17 cellular contexts compared by ENCODE assay signal in the genomic region with DNA sequence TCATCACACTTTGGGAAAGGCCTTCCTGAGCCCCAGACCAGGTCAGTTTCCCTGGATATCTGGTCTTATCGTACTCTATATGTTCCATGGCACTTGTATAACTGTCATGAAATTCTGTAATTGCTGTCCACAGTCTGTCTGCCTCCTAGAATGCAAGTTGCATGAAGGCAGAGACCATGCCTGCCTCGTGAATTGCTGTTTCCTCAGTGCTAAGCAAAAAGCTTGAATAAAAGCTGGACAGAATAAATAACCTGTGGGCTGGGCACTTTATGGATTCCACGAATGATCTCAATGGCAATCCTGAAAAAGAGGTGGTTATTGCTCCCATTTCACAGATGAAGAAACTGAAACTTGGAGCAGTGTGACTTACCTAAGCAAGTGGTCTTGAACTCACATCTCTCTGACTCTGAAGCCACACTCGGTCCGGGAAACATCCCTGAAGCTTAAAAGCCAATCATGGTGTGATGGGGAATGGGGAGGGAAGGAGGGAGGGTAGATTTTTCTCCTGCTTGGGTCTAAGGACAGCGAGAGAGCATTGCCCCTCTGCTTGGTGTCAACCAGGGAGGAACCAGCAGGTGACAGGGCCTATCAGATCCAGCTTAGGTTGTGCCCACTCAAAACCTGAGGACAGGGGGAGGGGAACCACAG. TPM values are rescaled to one million over a fixed set of nuclear protein-coding genes. Genes with fewer than 3 reads are reported as not detected.
DNase-seq lines count a peak whose midpoint lies in the region; ATAC-seq and TF ChIP-seq lines count a peak whose summit lies in the region.
"Had no signal": no experiment of that assay in that cellular context is flagged by ENCODE, and none has a peak within 500 bp of the region (broad histone marks: within the 10 kb centered on the region; RNA-seq: fewer than 3 reads in every experiment).

No MANE protein-coding gene starts in this region.

- peaks cover 95% of the 10 kb centered on the region for H3K27me3 ChIP-seq in HUES48 (ENCODE audit: control insufficient read depth, insufficient read depth, low read length)

- no peak overlapping the region for H3K27ac ChIP-seq in HUES48 (ENCODE audit: low read depth, low read length)
- H3K27ac ChIP-seq: suprapubic skin had no signal

- no peak overlapping the region for H3K9ac ChIP-seq in HUES48 (ENCODE audit: low read depth, low read length)

- H3K27ac Mint-ChIP-seq in activated CD8-positive, alpha-beta T cell treated with anti-CD3 and anti-CD28 coated beads, Interleukin-2, amount 10 ng/mL, durations not matched to agents 7 days and 5 days, result no peak overlapping the region
- no peak overlapping the region for H3K27ac Mint-ChIP-seq in activated CD8-positive, alpha-beta T cell treated with anti-CD3 and anti-CD28 coated beads for 36 hours
- peak overlapping the region; percentile 80 for H3K27ac Mint-ChIP-seq in dendritic cell treated with granulocyte-macrophage colony-stimulating factor and Interleukin-4, amounts not matched to agents 40 ng/mL and 50 ng/mL, for 4 days
- H3K27ac Mint-ChIP-seq in neural crest cell (ENCODE audit: unreplicated experiment), result no peak overlapping the region

- no peaks in the 10 kb centered on the region for H3K9me3 ChIP-seq in HUES48 (ENCODE audit: control insufficient read depth, insufficient read depth, low read length)
- H3K9me3 ChIP-seq: suprapubic skin had no signal

- POLR2A ChIA-PET in activated CD8-positive, alpha-beta T cell treated with anti-CD3 and anti-CD28 coated beads, Interleukin-2, amount 10 ng/mL, durations not matched to agents 7 days and 5 days (lab: Charles Lee), result interaction anchor here (0.5 kb wide), 1 partner anchor 1263 kb away, joined by 3 read pairs; no protein-coding TSS in a partner anchor
- POLR2A ChIA-PET in activated CD8-positive, alpha-beta T cell treated with anti-CD3 and anti-CD28 coated beads for 36 hours (lab: Charles Lee), result no interaction called here

- CTCF ChIA-PET in activated CD8-positive, alpha-beta T cell treated with anti-CD3 and anti-CD28 coated beads, Interleukin-2, amount 10 ng/mL, durations not matched to agents 7 days and 5 days (lab: Charles Lee), result no interaction called here
- CTCF ChIA-PET in activated CD8-positive, alpha-beta T cell treated with anti-CD3 and anti-CD28 coated beads for 36 hours (lab: Charles Lee), result interaction anchor here (0.7 kb wide), 1 partner anchor 43 kb away, joined by 3 read pairs; no protein-coding TSS in a partner anchor

- no peak for DNase-seq in activated CD8-positive, alpha-beta T cell treated with anti-CD3 and anti-CD28 coated beads, Interleukin-2, amount 10 ng/mL, durations not matched to agents 7 days and 5 days
- DNase-seq in activated CD8-positive, alpha-beta T cell treated with anti-CD3 and anti-CD28 coated beads for 36 hours, result no peak
- DNase-seq in neural crest cell (ENCODE audit: low read depth, low spot score) (no peak), LoVo (ENCODE audit: low spot score) (no peak)
- DNase-seq: activated naive CD4-positive, alpha-beta T cell treated with Interleukin-2 at 50 U/mL for 16 hours; cerebellar nuclear complex; erythroblast; NCI-H187 treated with DMSO at 0.1 percent for 48 hours; RPMI8226; small intestine had no signal

- peak overlapping the region; percentile 66 for H3K4me3 Mint-ChIP-seq in activated CD8-positive, alpha-beta T cell treated with anti-CD3 and anti-CD28 coated beads, Interleukin-2, amount 10 ng/mL, durations not matched to agents 7 days and 5 days
- H3K4me3 Mint-ChIP-seq in activated CD8-positive, alpha-beta T cell treated with anti-CD3 and anti-CD28 coated beads for 36 hours, result no peak overlapping the region
- peak overlapping the region; percentile 86 for H3K4me3 Mint-ChIP-seq in dendritic cell treated with granulocyte-macrophage colony-stimulating factor and Interleukin-4, amounts not matched to agents 40 ng/mL and 50 ng/mL, for 4 days
- H3K4me3 Mint-ChIP-seq in neural crest cell, result peak overlapping the region; percentile 34

- intact Hi-C loops in activated CD8-positive, alpha-beta T cell treated with anti-CD3 and anti-CD28 coated beads for 36 hours (cut with micrococcal nuclease), result no loop called here
- intact Hi-C loops in dendritic cell treated with granulocyte-macrophage colony-stimulating factor and Interleukin-4, amounts not matched to agents 40 ng/mL and 50 ng/mL, for 4 days (cut with micrococcal nuclease), result loop anchor here (5.0 kb wide), 1 partner anchor 66 kb away; a partner anchor contains a TSS

- peaks cover 80% of the 10 kb centered on the region for H3K27me3 Mint-ChIP-seq in activated CD8-positive, alpha-beta T cell treated with anti-CD3 and anti-CD28 coated beads, Interleukin-2, amount 10 ng/mL, durations not matched to agents 7 days and 5 days (ENCODE audit: low read depth)
- H3K27me3 Mint-ChIP-seq in activated CD8-positive, alpha-beta T cell treated with anti-CD3 and anti-CD28 coated beads for 36 hours, result peaks cover 78% of the 10 kb centered on the region
- peaks cover 76% of the 10 kb centered on the region for H3K27me3 Mint-ChIP-seq in dendritic cell treated with granulocyte-macrophage colony-stimulating factor and Interleukin-4, amounts not matched to agents 40 ng/mL and 50 ng/mL, for 4 days
- peaks cover 93% of the 10 kb centered on the region for H3K27me3 Mint-ChIP-seq in neural crest cell (ENCODE audit: low read depth)

- no peaks in the 10 kb centered on the region for H3K36me3 Mint-ChIP-seq in activated CD8-positive, alpha-beta T cell treated with anti-CD3 and anti-CD28 coated beads, Interleukin-2, amount 10 ng/mL, durations not matched to agents 7 days and 5 days (ENCODE audit: low read depth)
- no peaks in the 10 kb centered on the region for H3K36me3 Mint-ChIP-seq in activated CD8-positive, alpha-beta T cell treated with anti-CD3 and anti-CD28 coated beads for 36 hours (ENCODE audit: low read depth)
- H3K36me3 Mint-ChIP-seq in dendritic cell treated with granulocyte-macrophage colony-stimulating factor and Interleukin-4, amounts not matched to agents 40 ng/mL and 50 ng/mL, for 4 days (ENCODE audit: low read depth), result peaks cover 6% of the 10 kb centered on the region
- no peaks in the 10 kb centered on the region for H3K36me3 Mint-ChIP-seq in neural crest cell (ENCODE audit: low read depth)

- peak overlapping the region; percentile 44; the same call in 1 of the 2 replicates for H3K4me3 ChIP-seq in HUES48 (ENCODE audit: low read depth, low read length)

- H3K4me1 Mint-ChIP-seq in activated CD8-positive, alpha-beta T cell treated with anti-CD3 and anti-CD28 coated beads, Interleukin-2, amount 10 ng/mL, durations not matched to agents 7 days and 5 days (ENCODE audit: low read depth), result peaks cover 32% of the 10 kb centered on the region
- peaks cover 37% of the 10 kb centered on the region for H3K4me1 Mint-ChIP-seq in activated CD8-positive, alpha-beta T cell treated with anti-CD3 and anti-CD28 coated beads for 36 hours (ENCODE audit: low read depth)
- H3K4me1 Mint-ChIP-seq in dendritic cell treated with granulocyte-macrophage colony-stimulating factor and Interleukin-4, amounts not matched to agents 40 ng/mL and 50 ng/mL, for 4 days (ENCODE audit: low read depth), result peaks cover 54% of the 10 kb centered on the region
- peaks cover 21% of the 10 kb centered on the region for H3K4me1 Mint-ChIP-seq in neural crest cell

- TF ChIP-seq CTCF in activated CD8-positive, alpha-beta T cell treated with anti-CD3 and anti-CD28 coated beads for 36 hours (IDR thresholded peaks at IDR 0.05), result no peak
- no peak for TF ChIP-seq CTCF in neural crest cell (conservative IDR thresholded peaks at IDR 0.05)

- no peak for ATAC-seq in activated CD8-positive, alpha-beta T cell treated with anti-CD3 and anti-CD28 coated beads, Interleukin-2, amount 10 ng/mL, durations not matched to agents 7 days and 5 days
- ATAC-seq in activated CD8-positive, alpha-beta T cell treated with anti-CD3 and anti-CD28 coated beads for 36 hours, result no peak
- ATAC-seq in HG02938 (IDR thresholded peaks at IDR 0.05; ENCODE audit: unreplicated experiment) (no peak), GM21526 (IDR thresholded peaks at IDR 0.05; ENCODE audit: low FRiP score, unreplicated experiment) (no peak)

- H3K9me3 Mint-ChIP-seq in activated CD8-positive, alpha-beta T cell treated with anti-CD3 and anti-CD28 coated beads, Interleukin-2, amount 10 ng/mL, durations not matched to agents 7 days and 5 days (ENCODE audit: insufficient read depth), result no peaks in the 10 kb centered on the region
- no peaks in the 10 kb centered on the region for H3K9me3 Mint-ChIP-seq in activated CD8-positive, alpha-beta T cell treated with anti-CD3 and anti-CD28 coated beads for 36 hours
- H3K9me3 Mint-ChIP-seq in dendritic cell treated with granulocyte-macrophage colony-stimulating factor and Interleukin-4, amounts not matched to agents 40 ng/mL and 50 ng/mL, for 4 days, result no peaks in the 10 kb centered on the region
- H3K9me3 Mint-ChIP-seq in neural crest cell, result no peaks in the 10 kb centered on the region

- H3K4me1 ChIP-seq in HUES48 (ENCODE audit: control insufficient read depth, insufficient read depth, low read length), result peaks cover 16% of the 10 kb centered on the region

- no peaks in the 10 kb centered on the region for H3K36me3 ChIP-seq in HUES48 (ENCODE audit: control insufficient read depth, insufficient read depth, low read length)
- H3K36me3 ChIP-seq: suprapubic skin had no signal

RNA-seq across cellular contexts. Expression of a gene that starts 13.2 kb away (rescaled TPM):
- not detected for total RNA-seq in activated CD8-positive, alpha-beta T cell treated with anti-CD3 and anti-CD28 coated beads, Interleukin-2, amount 10 ng/mL, durations not matched to agents 7 days and 5 days
- not detected for total RNA-seq in activated CD8-positive, alpha-beta T cell treated with anti-CD3 and anti-CD28 coated beads for 36 hours
- 0.19 TPM in 1 of 2 replicates, not detected in the other for total RNA-seq in neural crest cell
- total RNA-seq: osteoblast; T-helper 2 cell treated with Interferon-gamma antibody and Interleukin-4, amounts not matched to agents 100 ng/mL and 5 ng/mL, for 36 hours had no signal
